Comparison of ENCODE assay signal across 1 cellular context in genomic region chr3:27553868-27554540, GRCh38.
TF ChIP-seq lines count a peak whose summit lies in the region.

No MANE protein-coding gene starts in this region.

TF ChIP-seq in IMR-90, 13 proteins besides CTCF, POLR2A, EP300 and RAD21 (continued from another document):
- TF ChIP-seq MXI1 (IDR thresholded peaks at IDR 0.05; ENCODE audit: borderline replicate concordance, low read depth, low read length) = no peak
- TF ChIP-seq RCOR1 (IDR thresholded peaks at IDR 0.05; ENCODE audit: insufficient replicate concordance, low read length) = no peak
- no peak for TF ChIP-seq NFE2L2 (IDR thresholded peaks at IDR 0.05; ENCODE audit: low read depth, low read length)
- no peak for TF ChIP-seq MAZ (IDR thresholded peaks at IDR 0.05; ENCODE audit: borderline replicate concordance, low read depth, low read length)
